12 cellular contexts compared by ENCODE assay signal in genomic region chr7:38825721-38826440, GRCh38.
DNase-seq lines count a peak whose midpoint lies in the region; ATAC-seq and TF ChIP-seq lines count a peak whose summit lies in the region.
"Had no signal": no experiment of that assay in that cellular context is flagged by ENCODE, and none has a peak within 500 bp of the region (broad histone marks: within the 10 kb centered on the region; RNA-seq: fewer than 3 reads in every experiment).

No MANE protein-coding gene starts in this region.

- H3K4me1 Mint-ChIP-seq in mesothelial cell of epicardium = peaks cover 3% of the 10 kb centered on the region

- no peak overlapping the region for H3K4me3 Mint-ChIP-seq in mesothelial cell of epicardium

- no peaks in the 10 kb centered on the region for H3K27me3 Mint-ChIP-seq in mesothelial cell of epicardium (ENCODE audit: low read depth)

- H3K27ac ChIP-seq in caudate nucleus (ENCODE audit: low read depth, low read length) = peak overlapping the region; percentile 71

- peaks cover 9% of the 10 kb centered on the region for H3K9me3 Mint-ChIP-seq in mesothelial cell of epicardium

- H3K36me3 Mint-ChIP-seq in mesothelial cell of epicardium = peaks cover 8% of the 10 kb centered on the region

- H3K27ac Mint-ChIP-seq in mesothelial cell of epicardium = peak overlapping the region; percentile 47

- no peak for TF ChIP-seq CTCF in mesothelial cell of epicardium (IDR thresholded peaks at IDR 0.05; ENCODE audit: unreplicated experiment)

- ATAC-seq in GM21825 (IDR thresholded peaks at IDR 0.05; ENCODE audit: unreplicated experiment) = peak; percentile 79
- ATAC-seq: Panc1 had no signal

- peak; percentile 11 for DNase-seq in EH (ENCODE audit: low read depth)
- DNase-seq in caudate nucleus (lab: John Stamatoyannopoulos, UW) = no peak
- no peak for DNase-seq in mesothelial cell of epicardium (ENCODE audit: low spot score in 2 of 2, unreplicated experiment in 2 of 2)
- DNase-seq in HT-29 (ENCODE audit: low spot score) = no peak
- no peak for DNase-seq in HK-2 (ENCODE audit: unreplicated experiment)
- no peak for DNase-seq in NCI-H446 (lab: John Stamatoyannopoulos, UW)
- no peak for DNase-seq in NCI-H510A treated with DMSO at 0.1 percent for 48 hours (lab: John Stamatoyannopoulos, UW)
- DNase-seq: activated CD8-positive, alpha-beta memory T cell treated with anti-CD3 and anti-CD28 coated beads, Interleukin-2, amount 50 U/mL, for 4 hours; amygdala; NCI-H2107 had no signal
